In genomic region chr22:50305393-50305657, GRCh38 we compare ENCODE assay signal across 9 cellular contexts. TPM values are rescaled to one million over a fixed set of nuclear protein-coding genes. Genes with fewer than 3 reads are reported as not detected.
DNase-seq lines count a peak whose midpoint lies in the region; ATAC-seq and TF ChIP-seq lines count a peak whose summit lies in the region.
"Had no signal": no experiment of that assay in that cellular context is flagged by ENCODE, and none has a peak within 500 bp of the region (broad histone marks: within the 10 kb centered on the region; RNA-seq: fewer than 3 reads in every experiment).

No MANE protein-coding gene starts in this region.

- peak overlapping the region; percentile 22 to 97 (median 95) for H3K27ac Mint-ChIP-seq in nephron

- H3K27me3 ChIP-seq in BLaER1 (no peaks in the 10 kb centered on the region), body of pancreas (no peaks in the 10 kb centered on the region)

- TF ChIP-seq POLR2A in body of pancreas (IDR thresholded peaks at IDR 0.05): no peak

- H3K4me2 ChIP-seq in BLaER1: peak overlapping the region; percentile 100

- H3K4me3 Mint-ChIP-seq in nephron: peak overlapping the region; percentile 88 to 93 (median 92)

- intact Hi-C loops in body of pancreas (cut with DNase I): no loop called here

- peaks cover 46% of the 10 kb centered on the region for H3K4me1 Mint-ChIP-seq in nephron

- H3K4me1 ChIP-seq in BLaER1 (peaks cover 83% of the 10 kb centered on the region), body of pancreas (peaks cover 76% of the 10 kb centered on the region)

- H3K4me3 ChIP-seq in BLaER1 (peak overlapping the region; percentile 99), body of pancreas (no peak overlapping the region)

- TF ChIP-seq CTCF in body of pancreas (IDR thresholded peaks at IDR 0.05) (no peak), nephron (IDR thresholded peaks at IDR 0.05; ENCODE audit: unreplicated experiment in 3 of 3) (no peak)

- no peaks in the 10 kb centered on the region for H3K27me3 Mint-ChIP-seq in nephron (ENCODE audit: low read depth)

- no peaks in the 10 kb centered on the region for H3K36me3 Mint-ChIP-seq in nephron (ENCODE audit: low read depth)

- H3K9me3 ChIP-seq in BLaER1 (no peaks in the 10 kb centered on the region), body of pancreas (no peaks in the 10 kb centered on the region)

- peak overlapping the region; percentile 99 for H3K9ac ChIP-seq in BLaER1

- peak overlapping the region; percentile 98 for H3K27ac ChIP-seq in BLaER1
- peak overlapping the region; percentile 82 to 91 (median 87) for H3K27ac ChIP-seq in body of pancreas

- H4K20me1 ChIP-seq in BLaER1: peaks cover 67% of the 10 kb centered on the region

- 49 to 59% methylated on average over 4 to 9 of the region's 9 CpGs for WGBS in body of pancreas, 2 donors

- H3K9me3 Mint-ChIP-seq in nephron: no peaks in the 10 kb centered on the region
- H3K9me3 Mint-ChIP-seq: activated CD4-positive, alpha-beta T cell treated with anti-CD3 and anti-CD28 coated beads, Interleukin-2, amount 10 ng/mL, durations not matched to agents 24 days and 14 days; H9 had no signal

- H3K36me3 ChIP-seq in BLaER1: no peaks in the 10 kb centered on the region
- H3K36me3 ChIP-seq in body of pancreas (replicated peaks in 1 of 2; ENCODE audit: insufficient read depth in 1 of 2, low read depth in 2 of 2): no peaks in the 10 kb centered on the region

- DNase-seq in body of pancreas: no peak
- DNase-seq in NCI-H2196 treated with DMSO at 0.1 percent for 48 hours (lab: John Stamatoyannopoulos, UW; ENCODE audit: unreplicated experiment): no peak
- DNase-seq in DMS153 (lab: John Stamatoyannopoulos, UW): no peak
- no peak for DNase-seq in NCI-H2107 treated with DMSO at 0.1 percent for 48 hours (lab: John Stamatoyannopoulos, UW; ENCODE audit: unreplicated experiment)
- DNase-seq: activated CD4-positive, alpha-beta T cell treated with anti-CD3 and anti-CD28 coated beads, Interleukin-2, amount 10 ng/mL, durations not matched to agents 24 days and 14 days; glutamatergic neuron; H9 had no signal

- no peak for ATAC-seq in body of pancreas

RNA-seq across cellular contexts. Expression of gene PLXNB2, which starts 2.1 kb away (rescaled TPM):
- total RNA-seq in body of pancreas: 100 to 1,000 TPM; 113 to 140 TPM

RNA-seq across cellular contexts. Expression of gene DENND6B, which starts 21.5 kb away (rescaled TPM):
- 1 to 10 TPM; 3.4 to 7.3 TPM for total RNA-seq in body of pancreas

RNA-seq across cellular contexts. Expression of gene MAPK11, which starts 35.1 kb away (rescaled TPM):
- total RNA-seq in body of pancreas: 1 to 10 TPM; 3.0 to 3.6 TPM

RNA-seq across cellular contexts. Expression of gene PPP6R2, which starts 37.8 kb away (rescaled TPM):
- total RNA-seq in body of pancreas: 10 to 100 TPM; 48.8 to 53.4 TPM

RNA-seq across cellular contexts. Expression of gene MAPK12, which starts 43.8 kb away (rescaled TPM):
- 1 to 10 TPM; 3.9 to 4.6 TPM for total RNA-seq in body of pancreas
